ENCODE assay signal across 8 cellular contexts in the genomic region with DNA sequence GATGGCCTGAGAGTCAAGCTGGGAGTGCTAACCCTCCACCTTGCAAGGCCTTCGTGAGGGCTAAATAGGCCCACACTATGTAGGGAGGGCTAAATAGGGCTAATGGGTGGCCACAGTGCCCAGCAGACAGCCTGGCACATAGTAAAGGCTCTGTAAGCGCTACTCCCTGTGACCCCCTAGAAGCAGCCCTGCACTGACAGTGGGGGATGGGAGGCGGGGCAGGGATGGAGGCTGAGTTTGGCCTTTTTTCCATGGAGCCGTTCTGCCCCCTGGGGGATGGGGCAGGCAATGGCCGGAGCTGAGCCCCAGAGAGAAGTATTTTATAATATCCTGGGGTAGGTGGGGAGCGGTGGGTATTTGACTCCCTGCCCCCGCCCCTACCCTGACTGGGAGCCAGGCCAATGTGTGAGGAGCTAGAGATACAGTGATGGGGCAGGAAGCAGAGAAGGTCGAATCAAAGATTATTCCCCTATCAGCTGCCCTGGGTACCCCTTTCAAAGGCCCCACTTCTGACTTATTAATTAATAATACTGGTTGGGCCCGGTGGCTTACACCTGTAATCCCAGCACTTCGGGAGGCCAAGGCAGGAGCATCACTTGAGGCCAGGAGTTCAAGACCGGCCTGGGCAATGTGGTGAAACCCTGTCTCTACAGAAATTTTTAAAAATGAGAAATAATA. TPM values are rescaled to one million over a fixed set of nuclear protein-coding genes. Genes with fewer than 3 reads are reported as not detected.
DNase-seq lines count a peak whose midpoint lies in the region; ATAC-seq and TF ChIP-seq lines count a peak whose summit lies in the region.

No MANE protein-coding gene starts in this region.

- H3K27ac ChIP-seq in Karpas-422 (ENCODE audit: low read length): no peak overlapping the region

- no peaks in the 10 kb centered on the region for H3K79me2 ChIP-seq in Karpas-422 (ENCODE audit: low read length)

- ATAC-seq in HG03469 (IDR thresholded peaks at IDR 0.05; ENCODE audit: unreplicated experiment): no peak
- no peak for ATAC-seq in GM21576 (IDR thresholded peaks at IDR 0.05; ENCODE audit: unreplicated experiment)

- no peak overlapping the region for H3K4me2 ChIP-seq in Karpas-422 (ENCODE audit: low read depth, low read length, poor library complexity, severe bottlenecking)

- no peak overlapping the region for H2AFZ ChIP-seq in Karpas-422 (ENCODE audit: low read length)

- H4K20me1 ChIP-seq in Karpas-422 (ENCODE audit: insufficient read depth, low read depth, low read length): no peaks in the 10 kb centered on the region

- H3K9ac ChIP-seq in Karpas-422 (ENCODE audit: low read length): no peak overlapping the region

- no peaks in the 10 kb centered on the region for H3K9me3 ChIP-seq in Karpas-422 (ENCODE audit: low read length)

- H3K9me3 Mint-ChIP-seq in activated CD4-positive, alpha-beta T cell treated with anti-CD3 and anti-CD28 coated beads, Interleukin-2, amount 10 ng/mL, durations not matched to agents 7 days and 5 days: no peaks in the 10 kb centered on the region
- H3K9me3 Mint-ChIP-seq in osteocyte (ENCODE audit: unreplicated experiment): peaks cover 5% of the 10 kb centered on the region

- no peaks in the 10 kb centered on the region for H3K27me3 Mint-ChIP-seq in activated CD4-positive, alpha-beta T cell treated with anti-CD3 and anti-CD28 coated beads, Interleukin-2, amount 10 ng/mL, durations not matched to agents 7 days and 5 days
- H3K27me3 Mint-ChIP-seq in osteocyte (ENCODE audit: unreplicated experiment): peaks cover 46% of the 10 kb centered on the region

- DNase-seq in DMS 273 (lab: John Stamatoyannopoulos, UW; ENCODE audit: unreplicated experiment): peak; percentile 86
- DNase-seq in DMS 273 treated with DMSO at 0.1 percent for 48 hours (lab: John Stamatoyannopoulos, UW): no peak
- DNase-seq in Karpas-422: peak; percentile 87
- DNase-seq in activated CD4-positive, alpha-beta T cell treated with anti-CD3 and anti-CD28 coated beads, Interleukin-2, amount 10 ng/mL, durations not matched to agents 7 days and 5 days: peak; percentile 12
- DNase-seq in foreskin fibroblast: peak; percentile 17 to 65
- no peak for DNase-seq in osteocyte (ENCODE audit: extremely low spot score, unreplicated experiment)

- H3K27me3 ChIP-seq in Karpas-422 (ENCODE audit: low read length): no peaks in the 10 kb centered on the region

- TF ChIP-seq CTCF in foreskin fibroblast (IDR thresholded peaks at IDR 0.05; ENCODE audit: low read depth, low read length): peak; percentile 84
- TF ChIP-seq CTCF in osteocyte (IDR thresholded peaks at IDR 0.05): peak; percentile 89

- POLR2A ChIA-PET in activated CD4-positive, alpha-beta T cell treated with anti-CD3 and anti-CD28 coated beads, Interleukin-2, amount 10 ng/mL, durations not matched to agents 7 days and 5 days (lab: Charles Lee): no interaction called here

- H3K36me3 ChIP-seq in Karpas-422 (ENCODE audit: insufficient read depth, low read length): no peaks in the 10 kb centered on the region

- H3K4me1 ChIP-seq in Karpas-422 (ENCODE audit: low read length): no peaks in the 10 kb centered on the region

- no peaks in the 10 kb centered on the region for H3K36me3 Mint-ChIP-seq in activated CD4-positive, alpha-beta T cell treated with anti-CD3 and anti-CD28 coated beads, Interleukin-2, amount 10 ng/mL, durations not matched to agents 7 days and 5 days (ENCODE audit: low read depth)
- H3K36me3 Mint-ChIP-seq in osteocyte (ENCODE audit: unreplicated experiment): no peaks in the 10 kb centered on the region

- H3K9me2 ChIP-seq in Karpas-422 (replicated peaks; ENCODE audit: insufficient read depth, low read length): no peaks in the 10 kb centered on the region

- H3K4me3 ChIP-seq in Karpas-422 (ENCODE audit: low read length) (no peak overlapping the region), foreskin fibroblast (ENCODE audit: low read depth in 1 of 2, low read length in 2 of 2) (no peak overlapping the region)

- no peak overlapping the region for H3K4me3 Mint-ChIP-seq in activated CD4-positive, alpha-beta T cell treated with anti-CD3 and anti-CD28 coated beads, Interleukin-2, amount 10 ng/mL, durations not matched to agents 7 days and 5 days
- no peak overlapping the region for H3K4me3 Mint-ChIP-seq in osteocyte (ENCODE audit: unreplicated experiment)

- H3K27ac Mint-ChIP-seq in activated CD4-positive, alpha-beta T cell treated with anti-CD3 and anti-CD28 coated beads, Interleukin-2, amount 10 ng/mL, durations not matched to agents 7 days and 5 days: no peak overlapping the region
- H3K27ac Mint-ChIP-seq in osteocyte (ENCODE audit: unreplicated experiment): no peak overlapping the region

- CTCF ChIA-PET in activated CD4-positive, alpha-beta T cell treated with anti-CD3 and anti-CD28 coated beads, Interleukin-2, amount 10 ng/mL, durations not matched to agents 7 days and 5 days (lab: Charles Lee): interaction anchor here (1.8 kb wide), 1 partner anchor 225 kb away, joined by 4 read pairs; no protein-coding TSS in a partner anchor

- no peaks in the 10 kb centered on the region for H3K4me1 Mint-ChIP-seq in activated CD4-positive, alpha-beta T cell treated with anti-CD3 and anti-CD28 coated beads, Interleukin-2, amount 10 ng/mL, durations not matched to agents 7 days and 5 days
- no peaks in the 10 kb centered on the region for H3K4me1 Mint-ChIP-seq in osteocyte (ENCODE audit: unreplicated experiment)

RNA-seq across cellular contexts. Expression of gene LACTBL1, which starts 42.3 kb away (rescaled TPM):
- not detected in 2 replicates for total RNA-seq in Karpas-422 (2014; rRNA removed; shearing (Covaris generic); ENCODE audit: low replicate concordance)
- not detected for total RNA-seq in activated CD4-positive, alpha-beta T cell treated with anti-CD3 and anti-CD28 coated beads, Interleukin-2, amount 10 ng/mL, durations not matched to agents 7 days and 5 days
- not detected in 2 replicates for total RNA-seq in osteocyte

Comparison
In these comparisons a context has a peak if more than half of its experiments do, and no peak if none do; other contexts are left out.
1. DNase-seq: peak in DMS 273 (single experiment), Karpas-422 (single experiment), activated CD4-positive, alpha-beta T cell treated with anti-CD3 and anti-CD28 coated beads, Interleukin-2, amount 10 ng/mL, durations not matched to agents 7 days and 5 days (single experiment) and foreskin fibroblast (2 of 2); none in DMS 273 treated with DMSO at 0.1 percent for 48 hours (single experiment) and osteocyte (single experiment).